In genomic region chr11:29985248-29985647, GRCh38 we compare ENCODE assay signal across 25 cellular contexts. TPM values are rescaled to one million over a fixed set of nuclear protein-coding genes. Genes with fewer than 3 reads are reported as not detected.
A peak's percentile ranks its signal among the peaks of the same experiment; 100 is the strongest.
DNase-seq lines count a peak whose midpoint lies in the region; ATAC-seq and TF ChIP-seq lines count a peak whose summit lies in the region.
"Had no signal": no experiment of that assay in that cellular context is flagged by ENCODE, and none has a peak within 500 bp of the region (broad histone marks: within the 10 kb centered on the region; RNA-seq: fewer than 3 reads in every experiment).

No MANE protein-coding gene starts in this region.

- H3K9me3 ChIP-seq in WERI-Rb-1 (ENCODE audit: severe bottlenecking) (no peaks in the 10 kb centered on the region), psoas muscle (no peaks in the 10 kb centered on the region)
- H3K9me3 ChIP-seq: MG63, SJSA1 had no signal

- H3K4me1 Mint-ChIP-seq in activated naive CD4-positive, alpha-beta T cell treated with anti-CD3 and anti-CD28 coated beads, Interleukin-2, amount 10 ng/mL, durations not matched to agents 7 days and 5 days: no peaks in the 10 kb centered on the region
- H3K4me1 Mint-ChIP-seq: CD4-positive, CD25-positive, alpha-beta regulatory T cell had no signal

- H3K36me3 ChIP-seq in WERI-Rb-1 (no peaks in the 10 kb centered on the region), psoas muscle (ENCODE audit: insufficient read depth in 1 of 2, low read depth in 1 of 2) (no peaks in the 10 kb centered on the region)
- H3K36me3 ChIP-seq: MG63, SJSA1 had no signal

- H3K4me3 ChIP-seq in WERI-Rb-1 (ENCODE audit: low read depth, low read length): no peak overlapping the region
- no peak overlapping the region for H3K4me3 ChIP-seq in psoas muscle
- H3K4me3 ChIP-seq: GM12878, MG63, SJSA1 had no signal

- no peak overlapping the region for H3K4me3 Mint-ChIP-seq in activated naive CD4-positive, alpha-beta T cell treated with anti-CD3 and anti-CD28 coated beads, Interleukin-2, amount 10 ng/mL, durations not matched to agents 7 days and 5 days
- H3K4me3 Mint-ChIP-seq: CD4-positive, CD25-positive, alpha-beta regulatory T cell had no signal

- TF ChIP-seq CTCF in WERI-Rb-1 (IDR thresholded peaks at IDR 0.05; ENCODE audit: low read depth, low read length) (no peak), psoas muscle (IDR thresholded peaks at IDR 0.05) (no peak)

- ATAC-seq in psoas muscle (peak; percentile 55 to 85 (median 78)), GM18907 (IDR thresholded peaks at IDR 0.05; ENCODE audit: unreplicated experiment) (no peak)
- ATAC-seq: GM12878, HCT116 had no signal

- H3K9me3 Mint-ChIP-seq in activated naive CD4-positive, alpha-beta T cell treated with anti-CD3 and anti-CD28 coated beads, Interleukin-2, amount 10 ng/mL, durations not matched to agents 7 days and 5 days: no peaks in the 10 kb centered on the region

- no peaks in the 10 kb centered on the region for H3K36me3 Mint-ChIP-seq in activated naive CD4-positive, alpha-beta T cell treated with anti-CD3 and anti-CD28 coated beads, Interleukin-2, amount 10 ng/mL, durations not matched to agents 7 days and 5 days
- H3K36me3 Mint-ChIP-seq: CD4-positive, CD25-positive, alpha-beta regulatory T cell had no signal

- DNase-seq in NCI-H1417 (lab: John Stamatoyannopoulos, UW) (peak in 2 of 3 experiments; percentile 20 to 59), NCI-H1417 treated with DMSO at 0.1 percent for 48 hours (lab: John Stamatoyannopoulos, UW) (no peak), NCI-H146 treated with DMSO at 0.1 percent for 48 hours (lab: John Stamatoyannopoulos, UW; ENCODE audit: unreplicated experiment) (peak; percentile 88), WERI-Rb-1 (no peak), psoas muscle (no peak), RKO (ENCODE audit: low spot score) (no peak)
- DNase-seq in activated naive CD4-positive, alpha-beta T cell treated with anti-CD3 and anti-CD28 coated beads, Interleukin-2, amount 10 ng/mL, durations not matched to agents 7 days and 5 days: no peak
- DNase-seq: 8988T; CD4-positive, CD25-positive, alpha-beta regulatory T cell; DMS153; EL; GOT3; IMR-90; Karpas-422; MG63; NCI-H1105; NCI-H1930; NCI-H226; NCI-H524 treated with DMSO at 0.1 percent for 48 hours; RPMI8226 had no signal

- H3K27me3 ChIP-seq in WERI-Rb-1 (ENCODE audit: insufficient read depth, low read depth, severe bottlenecking) (no peaks in the 10 kb centered on the region), psoas muscle (ENCODE audit: insufficient read depth in 3 of 3, low read length in 2 of 3) (no peaks in the 10 kb centered on the region)
- H3K27me3 ChIP-seq: MG63, SJSA1 had no signal

- H3K27me3 Mint-ChIP-seq in activated naive CD4-positive, alpha-beta T cell treated with anti-CD3 and anti-CD28 coated beads, Interleukin-2, amount 10 ng/mL, durations not matched to agents 7 days and 5 days: no peaks in the 10 kb centered on the region
- H3K27me3 Mint-ChIP-seq: CD4-positive, CD25-positive, alpha-beta regulatory T cell had no signal

- H3K4me1 ChIP-seq in psoas muscle: no peaks in the 10 kb centered on the region
- H3K4me1 ChIP-seq: SJSA1 had no signal

- CTCF ChIA-PET in activated naive CD4-positive, alpha-beta T cell treated with anti-CD3 and anti-CD28 coated beads, Interleukin-2, amount 10 ng/mL, durations not matched to agents 7 days and 5 days (lab: Charles Lee): no interaction called here

- H3K27ac Mint-ChIP-seq in activated naive CD4-positive, alpha-beta T cell treated with anti-CD3 and anti-CD28 coated beads, Interleukin-2, amount 10 ng/mL, durations not matched to agents 7 days and 5 days: no peak overlapping the region
- H3K27ac Mint-ChIP-seq: CD4-positive, CD25-positive, alpha-beta regulatory T cell had no signal

- intact Hi-C loops in psoas muscle (cut with DNase I): no loop called here

- peak overlapping the region; percentile 39 for H3K27ac ChIP-seq in WERI-Rb-1
- H3K27ac ChIP-seq in psoas muscle: peak overlapping the region; percentile 34
- H3K27ac ChIP-seq: SJSA1 had no signal

- 93 to 98% (median 97%) methylated on average over 1 of the region's 1 CpG for WGBS in psoas muscle, 3 donors

RNA-seq across cellular contexts. Expression of gene KCNA4, which starts 31.6 kb away (rescaled TPM):
- not detected for total RNA-seq in psoas muscle
- polyA plus RNA-seq in psoas muscle: not detected
- total RNA-seq: CD4-positive, CD25-positive, alpha-beta regulatory T cell; GM12878; IMR-90; SJSA1 had no signal
- polyA plus RNA-seq: AG04450; CD4-positive, CD25-positive, alpha-beta regulatory T cell; GM12878; IMR-90 had no signal

Comparison
In these comparisons a context has a peak if more than half of its experiments do, and no peak if none do; other contexts are left out.
1. DNase-seq: peak in NCI-H1417 (2 of 3) and NCI-H146 treated with DMSO at 0.1 percent for 48 hours (single experiment); none in NCI-H1417 treated with DMSO at 0.1 percent for 48 hours (single experiment), WERI-Rb-1 (single experiment), psoas muscle (0 of 2), RKO (single experiment) and activated naive CD4-positive, alpha-beta T cell treated with anti-CD3 and anti-CD28 coated beads, Interleukin-2, amount 10 ng/mL, durations not matched to agents 7 days and 5 days (single experiment).